ENCODE assay signal across 9 cellular contexts in genomic region chr11:66051371-66051765, GRCh38. TPM values are rescaled to one million over a fixed set of nuclear protein-coding genes. Genes with fewer than 3 reads are reported as not detected.
A peak's percentile ranks its signal among the peaks of the same experiment; 100 is the strongest.
DNase-seq lines count a peak whose midpoint lies in the region; ATAC-seq, FAIRE-seq and TF ChIP-seq lines count a peak whose summit lies in the region.
"Had no signal": no experiment of that assay in that cellular context is flagged by ENCODE, and none has a peak within 500 bp of the region (broad histone marks: within the 10 kb centered on the region; RNA-seq: fewer than 3 reads in every experiment).

No MANE protein-coding gene starts in this region.

- H4K5ac ChIP-seq in H1 (ENCODE audit: insufficient read length, low read depth, low read length), result peak overlapping the region; percentile 88

- CTCF ChIA-PET in CD4-positive, alpha-beta T cell (lab: Charles Lee), result interaction anchor here (1.2 to 1.4 kb wide), 3 partner anchors 20 to 84 kb away, joined by 3 to 4 read pairs (median 3); partner anchors contain the start of genes BANF1 and EIF1AD
- CTCF ChIA-PET in H1 (lab: Charles Lee; ENCODE audit: partially characterized antibody), result interaction anchor here (0.8 to 12.0 kb wide), 5 partner anchors 10 to 398 kb away, joined by 3 to 144 read pairs (median 3); no protein-coding TSS in a partner anchor

- H3K36me3 ChIP-seq in H1 (ENCODE audit: control insufficient read depth in 2 of 4, insufficient read depth in 4 of 4, low read length in 3 of 4) (peaks cover 8 to 22% (median 14%) of the 10 kb centered on the region in 4 experiments), neutrophil (peaks cover 24% of the 10 kb centered on the region)

- no peaks in the 10 kb centered on the region for H3K9me3 Mint-ChIP-seq in CD4-positive, alpha-beta T cell

- no peak for FAIRE-seq in H1 (lab: Jason Lieb, UNC)

- no peak overlapping the region for H2BK20ac ChIP-seq in H1 (ENCODE audit: low read length)

- H3K14ac ChIP-seq in H1 (ENCODE audit: insufficient read length), result peak overlapping the region; percentile 27

- peak overlapping the region; percentile 72 to 99 for H3K4me2 ChIP-seq in H1 (ENCODE audit: insufficient read depth in 1 of 2, low read depth in 2 of 2, low read length in 2 of 2)

- peak overlapping the region; percentile 94; the same call in 1 of the 2 replicates for H4K8ac ChIP-seq in H1 (ENCODE audit: extremely low read depth, insufficient read depth, low read length)

- DNase-seq in CD4-positive, alpha-beta T cell, result no peak
- DNase-seq in NB4 (ENCODE audit: low read depth), result no peak
- no peak for DNase-seq in H1 (ENCODE audit: low read depth in 1 of 2, low spot score in 2 of 2)
- no peak for DNase-seq in kidney tubule cell (ENCODE audit: low spot score)
- DNase-seq in HK-2 (ENCODE audit: unreplicated experiment), result no peak

- no peak for TF ChIP-seq RAD21 in H1 (IDR thresholded peaks at IDR 0.05 in 1 of 2, conservative IDR thresholded peaks at IDR 0.05 in 1 of 2; ENCODE audit: low read depth in 2 of 2, low read length in 2 of 2)

- H3K9me3 ChIP-seq in CD4-positive, alpha-beta T cell (ENCODE audit: control insufficient read depth, low read length), result no peaks in the 10 kb centered on the region
- no peaks in the 10 kb centered on the region for H3K9me3 ChIP-seq in H1 (ENCODE audit: insufficient read depth in 2 of 2, low read depth in 1 of 2, low read length in 1 of 2)
- no peaks in the 10 kb centered on the region for H3K9me3 ChIP-seq in neutrophil

- H3K23me2 ChIP-seq in H1 (ENCODE audit: low read depth, low read length), result peaks cover 14% of the 10 kb centered on the region; the same call in 1 of the 2 replicates

- intact Hi-C loops in CD4-positive, alpha-beta T cell (cut with DNase I, micrococcal nuclease), result loop anchor here in 1 of 2 experiments (5.0 kb wide), 2 partner anchors 134 to 216 kb away; partner anchors contain the start of genes C11orf68, DRAP1 and RAB1B

- H3K4me3 ChIP-seq in NB4 (ENCODE audit: low read depth, low read length) (peak overlapping the region; percentile 64), H1 (ENCODE audit: extremely low read depth in 1 of 4, insufficient read depth in 2 of 4, low read depth in 3 of 4, low read length in 4 of 4) (peak overlapping the region; percentile 97 to 99 (median 98)), neutrophil (ENCODE audit: low read depth in 1 of 2, low read length in 1 of 2) (peak overlapping the region; percentile 70 to 91)

- no peak overlapping the region for H3K23ac ChIP-seq in H1 (ENCODE audit: insufficient read length)

- TF ChIP-seq POLR2A in NB4 (IDR thresholded peaks at IDR 0.05; ENCODE audit: extremely low read depth, insufficient read length) (no peak), H1 (IDR thresholded peaks at IDR 0.05; ENCODE audit: control extremely low read depth in 1 of 2, low read depth in 2 of 2, low read length in 2 of 2) (no peak)

- ATAC-seq in CD4-positive, alpha-beta T cell (ENCODE audit: poor library complexity), result no peak
- ATAC-seq in GM18870 (IDR thresholded peaks at IDR 0.05; ENCODE audit: unreplicated experiment) (no peak), GM19023 (IDR thresholded peaks at IDR 0.05; ENCODE audit: unreplicated experiment) (no peak)

- H2AFZ ChIP-seq in H1 (ENCODE audit: low read length), result no peak overlapping the region

- TF ChIP-seq CTCF in CD4-positive, alpha-beta T cell (IDR thresholded peaks at IDR 0.05), result no peak
- TF ChIP-seq CTCF in NB4 (IDR thresholded peaks at IDR 0.05; ENCODE audit: low read depth, low read length) (no peak), H1 (IDR thresholded peaks at IDR 0.05; ENCODE audit: control extremely low read depth in 1 of 3, insufficient read depth in 1 of 3, low read depth in 1 of 3, low read length in 3 of 3) (no peak), neutrophil (IDR thresholded peaks at IDR 0.05) (no peak)

- peak overlapping the region in 3 of 4 experiments; percentile 74 to 93 (median 91); a peak in 6 of 7 replicates for H3K9ac ChIP-seq in H1 (replicated peaks in 1 of 4; ENCODE audit: extremely low read depth in 1 of 4, low read depth in 3 of 4, low read length in 3 of 4)

- H3K56ac ChIP-seq in H1 (replicated peaks; ENCODE audit: insufficient read length, low read depth, low read length), result peak overlapping the region; percentile 91

- H3K27ac Mint-ChIP-seq in CD4-positive, alpha-beta T cell, result peak overlapping the region; percentile 97

- H3K18ac ChIP-seq in H1 (ENCODE audit: extremely low read depth, low read length), result peak overlapping the region; percentile 68

- peak overlapping the region; percentile 100 for H3K4me3 Mint-ChIP-seq in CD4-positive, alpha-beta T cell

- H2BK15ac ChIP-seq in H1 (ENCODE audit: low read length), result peak overlapping the region; percentile 66; the same call in 1 of the 2 replicates

- peaks cover 37% of the 10 kb centered on the region for H3K4me1 Mint-ChIP-seq in CD4-positive, alpha-beta T cell (ENCODE audit: low read depth)

- peak overlapping the region; percentile 66 for H3K27ac ChIP-seq in CD4-positive, alpha-beta T cell (ENCODE audit: low read depth, low read length)
- H3K27ac ChIP-seq in H1 (ENCODE audit: low read depth, low read length), result peak overlapping the region; percentile 85
- H3K27ac ChIP-seq in neutrophil, result peak overlapping the region; percentile 84

- H2AK5ac ChIP-seq in H1 (ENCODE audit: low read depth, low read length), result no peak overlapping the region; the same call in 1 of the 2 replicates

- H3K27me3 ChIP-seq in CD4-positive, alpha-beta T cell (ENCODE audit: control insufficient read depth, insufficient read depth, low read length), result no peaks in the 10 kb centered on the region
- H3K27me3 ChIP-seq in H1 (replicated peaks in 1 of 4; ENCODE audit: control insufficient read depth in 3 of 4, extremely low read depth in 1 of 4, insufficient read depth in 3 of 4, low read length in 3 of 4) (no peaks in the 10 kb centered on the region), neutrophil (peaks cover 37% of the 10 kb centered on the region)

- no peak for TF ChIP-seq EP300 in H1 (IDR thresholded peaks at IDR 0.05; ENCODE audit: borderline replicate concordance in 1 of 2, low read depth in 2 of 2, low read length in 2 of 2)

- H2BK5ac ChIP-seq in H1 (ENCODE audit: low read depth, low read length), result peak overlapping the region; percentile 54

- peaks cover 0 to 24% (median 19%) of the 10 kb centered on the region in 4 experiments; a peak in 6 of 7 replicates for H3K4me1 ChIP-seq in H1 (replicated peaks in 1 of 4; ENCODE audit: control insufficient read depth in 3 of 4, insufficient read depth in 4 of 4, low read length in 3 of 4)
- H3K4me1 ChIP-seq in neutrophil (ENCODE audit: control insufficient read depth in 1 of 2, insufficient read depth in 1 of 2, low read depth in 1 of 2, low read length in 1 of 2), result peaks cover 19 to 23% of the 10 kb centered on the region in 2 experiments

- peak overlapping the region; percentile 93 for H2BK12ac ChIP-seq in H1 (ENCODE audit: low read depth, low read length)

- peaks cover 10 to 36% of the 10 kb centered on the region in 2 experiments for H3K79me2 ChIP-seq in H1 (ENCODE audit: control insufficient read depth in 1 of 2, insufficient read depth in 2 of 2, low read length in 2 of 2)

- H3K36me3 Mint-ChIP-seq in CD4-positive, alpha-beta T cell (ENCODE audit: low read depth), result peaks cover 44% of the 10 kb centered on the region

- peaks cover 5% of the 10 kb centered on the region for H3K27me3 Mint-ChIP-seq in CD4-positive, alpha-beta T cell

- POLR2A ChIA-PET in CD4-positive, alpha-beta T cell (lab: Charles Lee), result interaction anchor here (1.2 to 1.9 kb wide), 9 partner anchors 11 to 331 kb away, joined by 3 to 19 read pairs (median 6); partner anchors contain the start of genes PACS1 and RNASEH2C
- POLR2A ChIA-PET in H1 (lab: Charles Lee; ENCODE audit: partially characterized antibody), result interaction anchor here (0.8 to 13.4 kb wide), 13 partner anchors 9 to 207 kb away, joined by 3 to 150 read pairs (median 5); partner anchors contain the start of genes BANF1, CCDC85B, EIF1AD and FIBP

- H4K20me1 ChIP-seq in H1 (replicated peaks in 1 of 2; ENCODE audit: control insufficient read depth in 1 of 2, insufficient read depth in 2 of 2, low read length in 2 of 2), result peaks cover 0 to 7% of the 10 kb centered on the region in 2 experiments

- H4K91ac ChIP-seq in H1 (replicated peaks; ENCODE audit: insufficient read length, low read length), result peak overlapping the region; percentile 61

- H2BK120ac ChIP-seq in H1 (replicated peaks; ENCODE audit: low read depth, low read length), result no peak overlapping the region

- peak overlapping the region; percentile 71 for H3K4ac ChIP-seq in H1 (replicated peaks; ENCODE audit: insufficient read length, low read depth, low read length)

- peaks cover 19% of the 10 kb centered on the region for H3K79me1 ChIP-seq in H1 (ENCODE audit: low read depth, low read length)

- 23% methylated on average over 12 of the region's 12 CpGs; no CpG with 5 or more reads in 1 of the 2 experiments for WGBS in H1 (ENCODE audit: extremely low coverage in 1 of 2, insufficient coverage in 1 of 2, insufficient read length in 1 of 2, insufficient replicate concordance in 2 of 2, low coverage in 1 of 2, low lambda C conversion rate in 2 of 2, missing lambda C conversion rate in 1 of 2), 2 experiments

RNA-seq across cellular contexts. Expression of gene SF3B2, which starts 0.8 kb away (rescaled TPM):
- total RNA-seq in CD4-positive, alpha-beta T cell, result 100 to 1,000 TPM; 182 to 196 TPM
- 231 and 237 TPM in 2 replicates for total RNA-seq in H1 (2021; fragmentation: NEBNext Ultra II Directional; extraction: Animal tissue kit (Norgen Biotek cat#: 25700))
- 182 and 270 TPM in 2 replicates for polyA plus RNA-seq in H1 (2011; rRNA removed)
- 135 TPM for polyA plus RNA-seq in H1 (2011; cell fraction: cytosol; rRNA removed)
- polyA plus RNA-seq in H1 (2011; cell fraction: nucleus; rRNA removed), result 127 TPM
- polyA plus RNA-seq in H1 (2012, experiment 1 of 2), result 215 to 234 TPM (median 231 TPM) in 4 replicates
- 164 TPM for polyA plus RNA-seq in H1 (2012, experiment 2 of 2)
- 132 TPM for polyA plus RNA-seq in H1 (2013, experiment 1 of 2)
- polyA plus RNA-seq in H1 (2013, experiment 2 of 2), result 130 TPM
- 42.1 and 54.9 TPM in 2 replicates for polyA minus RNA-seq in H1 (2011; rRNA and poly(A)+ RNA removed)
- polyA minus RNA-seq in H1 (2011; cell fraction: cytosol; rRNA and poly(A)+ RNA removed), result 64.2 TPM
- polyA minus RNA-seq in H1 (2011; cell fraction: nucleus; rRNA and poly(A)+ RNA removed), result 50.8 TPM

RNA-seq across cellular contexts. Expression of gene GAL3ST3, which starts 2.4 kb away (rescaled TPM):
- not detected for total RNA-seq in CD4-positive, alpha-beta T cell
- total RNA-seq in H1 (2021; fragmentation: NEBNext Ultra II Directional; extraction: Animal tissue kit (Norgen Biotek cat#: 25700)), result 21.1 and 21.4 TPM in 2 replicates
- polyA plus RNA-seq in H1 (2011; rRNA removed), result 21.1 and 35.0 TPM in 2 replicates
- 17.0 TPM for polyA plus RNA-seq in H1 (2011; cell fraction: cytosol; rRNA removed)
- polyA plus RNA-seq in H1 (2011; cell fraction: nucleus; rRNA removed), result 26.0 TPM
- polyA plus RNA-seq in H1 (2012, experiment 1 of 2), result 10.8 to 19.1 TPM (median 17.8 TPM) in 4 replicates
- 15.7 TPM for polyA plus RNA-seq in H1 (2012, experiment 2 of 2)
- polyA plus RNA-seq in H1 (2013, experiment 1 of 2), result 24.0 TPM
- polyA plus RNA-seq in H1 (2013, experiment 2 of 2), result 27.1 TPM
- polyA minus RNA-seq in H1 (2011; rRNA and poly(A)+ RNA removed), result 4.0 and 4.9 TPM in 2 replicates
- polyA minus RNA-seq in H1 (2011; cell fraction: cytosol; rRNA and poly(A)+ RNA removed), result 14.5 TPM
- 14.6 TPM for polyA minus RNA-seq in H1 (2011; cell fraction: nucleus; rRNA and poly(A)+ RNA removed)
- total RNA-seq: H4 had no signal

RNA-seq across cellular contexts. Expression of gene PACS1, which starts 18.7 kb away (rescaled TPM):
- 100 to 1,000 TPM; 179 to 183 TPM for total RNA-seq in CD4-positive, alpha-beta T cell
- 34.4 and 36.0 TPM in 2 replicates for total RNA-seq in H1 (2021; fragmentation: NEBNext Ultra II Directional; extraction: Animal tissue kit (Norgen Biotek cat#: 25700))
- 11.5 and 20.4 TPM in 2 replicates for polyA plus RNA-seq in H1 (2011; rRNA removed)
- polyA plus RNA-seq in H1 (2011; cell fraction: cytosol; rRNA removed), result 8.6 TPM
- 29.2 TPM for polyA plus RNA-seq in H1 (2011; cell fraction: nucleus; rRNA removed)
- polyA plus RNA-seq in H1 (2012, experiment 1 of 2), result 22.0 to 27.8 TPM (median 25.4 TPM) in 4 replicates
- polyA plus RNA-seq in H1 (2012, experiment 2 of 2), result 16.7 TPM
- 15.2 TPM for polyA plus RNA-seq in H1 (2013, experiment 1 of 2)
- polyA plus RNA-seq in H1 (2013, experiment 2 of 2), result 15.8 TPM
- polyA minus RNA-seq in H1 (2011; rRNA and poly(A)+ RNA removed), result 43.7 and 45.1 TPM in 2 replicates
- polyA minus RNA-seq in H1 (2011; cell fraction: cytosol; rRNA and poly(A)+ RNA removed), result 23.3 TPM
- polyA minus RNA-seq in H1 (2011; cell fraction: nucleus; rRNA and poly(A)+ RNA removed), result 31.5 TPM

RNA-seq across cellular contexts. Expression of gene CATSPER1, which starts 25.1 kb away (rescaled TPM):
- total RNA-seq in CD4-positive, alpha-beta T cell, result not detected
- not detected in 2 replicates for total RNA-seq in H1 (2021; fragmentation: NEBNext Ultra II Directional; extraction: Animal tissue kit (Norgen Biotek cat#: 25700))
- polyA plus RNA-seq in H1 (2011; rRNA removed), result not detected in 2 replicates
- polyA plus RNA-seq in H1 (2011; cell fraction: cytosol; rRNA removed), result not detected
- polyA plus RNA-seq in H1 (2011; cell fraction: nucleus; rRNA removed), result 0.07 TPM
- not detected in 4 replicates for polyA plus RNA-seq in H1 (2012, experiment 1 of 2)
- not detected for polyA plus RNA-seq in H1 (2012, experiment 2 of 2)
- polyA plus RNA-seq in H1 (2013, experiment 1 of 2), result not detected
- polyA plus RNA-seq in H1 (2013, experiment 2 of 2), result not detected
- not detected in 2 replicates for polyA minus RNA-seq in H1 (2011; rRNA and poly(A)+ RNA removed)
- not detected for polyA minus RNA-seq in H1 (2011; cell fraction: cytosol; rRNA and poly(A)+ RNA removed)
- not detected for polyA minus RNA-seq in H1 (2011; cell fraction: nucleus; rRNA and poly(A)+ RNA removed)

RNA-seq across cellular contexts. Expression of gene CST6, which starts 39.6 kb away (rescaled TPM):
- not detected for total RNA-seq in CD4-positive, alpha-beta T cell
- 1.6 and 1.8 TPM in 2 replicates for total RNA-seq in H1 (2021; fragmentation: NEBNext Ultra II Directional; extraction: Animal tissue kit (Norgen Biotek cat#: 25700))
- polyA plus RNA-seq in H1 (2011; rRNA removed), result 7.6 and 8.6 TPM in 2 replicates
- polyA plus RNA-seq in H1 (2011; cell fraction: cytosol; rRNA removed), result 7.3 TPM
- 5.4 TPM for polyA plus RNA-seq in H1 (2011; cell fraction: nucleus; rRNA removed)
- 1.7 to 3.7 TPM (median 3.2 TPM) in 4 replicates for polyA plus RNA-seq in H1 (2012, experiment 1 of 2)
- 2.0 TPM for polyA plus RNA-seq in H1 (2012, experiment 2 of 2)
- polyA plus RNA-seq in H1 (2013, experiment 1 of 2), result 2.4 TPM
- 3.8 TPM for polyA plus RNA-seq in H1 (2013, experiment 2 of 2)
- 1.0 TPM in 1 of 2 replicates, not detected in the other for polyA minus RNA-seq in H1 (2011; rRNA and poly(A)+ RNA removed)
- polyA minus RNA-seq in H1 (2011; cell fraction: cytosol; rRNA and poly(A)+ RNA removed), result not detected
- polyA minus RNA-seq in H1 (2011; cell fraction: nucleus; rRNA and poly(A)+ RNA removed), result not detected
- total RNA-seq: H4 had no signal

Comparison
In these comparisons a context has a peak if more than half of its experiments do, and no peak if none do; other contexts are left out.
1. RNA of gene GAL3ST3, which starts 2.4 kb away (total RNA-seq): 21.1 to 21.4 TPM in H1; not detected in CD4-positive, alpha-beta T cell; every median in the first group is over 10 times any median in the second.
2. Peak in every context shown above with its lines, with median percentiles within 50 percentile points of each other: H3K27ac ChIP-seq and H3K4me3 ChIP-seq.